Comparison of ENCODE assay signal across 8 cellular contexts in the genomic region with DNA sequence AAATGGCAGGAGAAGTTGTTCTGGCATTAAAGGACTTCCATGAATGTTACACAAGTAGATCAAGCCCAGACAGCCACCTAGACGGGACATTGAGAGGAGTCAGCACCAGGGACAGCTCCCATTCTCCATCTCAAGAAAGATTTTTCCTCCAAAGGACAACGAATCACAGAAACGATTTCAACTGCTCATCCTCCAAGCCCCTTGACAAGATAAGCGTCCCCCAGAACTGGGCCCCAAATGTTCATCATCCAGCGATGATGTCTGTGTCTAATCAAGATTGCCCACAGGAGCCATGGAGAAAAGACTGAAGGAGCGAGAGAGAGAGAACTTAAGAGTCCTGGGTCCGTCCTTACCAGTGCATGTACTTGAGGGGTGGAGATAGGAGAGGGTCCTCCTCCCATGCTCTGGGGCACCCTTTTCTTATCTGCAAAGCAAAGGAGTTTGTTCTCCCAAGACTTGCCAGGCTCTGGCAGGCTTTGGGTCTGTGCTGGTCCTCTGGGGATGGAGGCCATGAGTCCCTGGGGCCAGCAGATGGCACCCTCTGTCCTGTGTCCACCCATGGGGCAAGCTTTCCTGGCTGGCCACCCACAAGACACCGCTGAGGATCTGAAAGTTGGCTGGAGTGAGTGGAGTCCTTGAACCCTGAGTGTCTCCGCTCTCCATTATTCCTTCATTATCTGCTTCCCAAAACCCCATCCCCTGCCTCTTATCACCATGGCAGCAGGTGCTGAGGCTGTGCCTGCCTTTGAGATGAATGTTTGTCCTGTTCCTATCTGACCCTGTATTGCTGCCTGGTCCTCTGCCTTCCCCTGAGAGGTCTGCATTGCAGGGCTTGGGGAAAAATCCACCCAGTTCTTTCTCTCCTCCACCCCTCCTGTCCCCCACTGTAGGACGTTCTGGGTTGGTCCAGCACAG.
A peak's percentile ranks its signal among the peaks of the same experiment; 100 is the strongest.
DNase-seq lines count a peak whose midpoint lies in the region; ATAC-seq, FAIRE-seq and TF ChIP-seq lines count a peak whose summit lies in the region.

No MANE protein-coding gene starts in this region.

- H3K23ac ChIP-seq in mesendoderm (ENCODE audit: low read length), result no peak overlapping the region

- H3K4me3 ChIP-seq in mesendoderm (ENCODE audit: low read length), result no peak overlapping the region

- no peak overlapping the region for H3K18ac ChIP-seq in mesendoderm (ENCODE audit: low read length)

- H3K9ac ChIP-seq in mesendoderm (ENCODE audit: low read length), result no peak overlapping the region

- H3K9me3 Mint-ChIP-seq in activated naive CD8-positive, alpha-beta T cell treated with anti-CD3 and anti-CD28 coated beads, Interleukin-2, amount 50 U/mL, for 24 hours, result no peaks in the 10 kb centered on the region
- no peaks in the 10 kb centered on the region for H3K9me3 Mint-ChIP-seq in activated T-helper 1 cell treated with anti-CD3 and anti-CD28 coated beads, Interleukin-12 subunit alpha, Interleukin-12 subunit beta, Interleukin-2, Interleukin-4 antibody, amounts not matched to agents 30 ng/mL and 10 ng/mL and 1 ng/mL, durations not matched to agents 14 hours and 24 hours and 36 hours

- DNase-seq in D721Med (ENCODE audit: insufficient read length, low spot score) (no peak), HK-2 (ENCODE audit: unreplicated experiment) (peak; percentile 41), amniotic epithelial cell (ENCODE audit: low read depth) (peak; percentile 40), mesendoderm (peak; percentile 70), ureter (ENCODE audit: low spot score) (no peak)
- DNase-seq in activated naive CD8-positive, alpha-beta T cell treated with anti-CD3 and anti-CD28 coated beads, Interleukin-2, amount 50 U/mL, for 24 hours, result no peak
- no peak for DNase-seq in activated T-helper 1 cell treated with anti-CD3 and anti-CD28 coated beads, Interleukin-12 subunit alpha, Interleukin-12 subunit beta, Interleukin-2, Interleukin-4 antibody, amounts not matched to agents 30 ng/mL and 10 ng/mL and 1 ng/mL, durations not matched to agents 14 hours and 24 hours and 36 hours (ENCODE audit: low spot score)

- no peak for FAIRE-seq in D721Med (lab: Jason Lieb, UNC)

- no peak overlapping the region for H2BK120ac ChIP-seq in mesendoderm (ENCODE audit: low read depth, low read length)

- no peak overlapping the region for H4K8ac ChIP-seq in mesendoderm (ENCODE audit: low read depth, low read length)

- intact Hi-C loops in activated T-helper 1 cell treated with anti-CD3 and anti-CD28 coated beads, Interleukin-12 subunit alpha, Interleukin-12 subunit beta, Interleukin-2, Interleukin-4 antibody, amounts not matched to agents 30 ng/mL and 10 ng/mL and 1 ng/mL, durations not matched to agents 14 hours and 24 hours and 36 hours (cut with micrococcal nuclease), result no loop called here

- no peak overlapping the region for H3K27ac Mint-ChIP-seq in activated naive CD8-positive, alpha-beta T cell treated with anti-CD3 and anti-CD28 coated beads, Interleukin-2, amount 50 U/mL, for 24 hours
- no peak overlapping the region for H3K27ac Mint-ChIP-seq in activated T-helper 1 cell treated with anti-CD3 and anti-CD28 coated beads, Interleukin-12 subunit alpha, Interleukin-12 subunit beta, Interleukin-2, Interleukin-4 antibody, amounts not matched to agents 30 ng/mL and 10 ng/mL and 1 ng/mL, durations not matched to agents 14 hours and 24 hours and 36 hours

- no peak for ATAC-seq in activated naive CD8-positive, alpha-beta T cell treated with anti-CD3 and anti-CD28 coated beads, Interleukin-2, amount 50 U/mL, for 24 hours
- ATAC-seq in GM21367 (IDR thresholded peaks at IDR 0.05; ENCODE audit: unreplicated experiment), result no peak

- no peak overlapping the region for H4K5ac ChIP-seq in mesendoderm (ENCODE audit: low read length)

- H3K4ac ChIP-seq in mesendoderm (ENCODE audit: low read depth, low read length), result no peak overlapping the region

- H3K56ac ChIP-seq in mesendoderm (ENCODE audit: low read length), result no peak overlapping the region

- WGBS in mesendoderm (ENCODE audit: extremely low coverage, insufficient coverage, low lambda C conversion rate), result no CpG with 5 or more reads among the region's 10 CpGs

- H3K79me2 ChIP-seq in mesendoderm (ENCODE audit: control insufficient read depth, insufficient read depth, low read length), result no peaks in the 10 kb centered on the region

- no peaks in the 10 kb centered on the region for H3K36me3 Mint-ChIP-seq in activated naive CD8-positive, alpha-beta T cell treated with anti-CD3 and anti-CD28 coated beads, Interleukin-2, amount 50 U/mL, for 24 hours (ENCODE audit: low read depth)
- no peaks in the 10 kb centered on the region for H3K36me3 Mint-ChIP-seq in activated T-helper 1 cell treated with anti-CD3 and anti-CD28 coated beads, Interleukin-12 subunit alpha, Interleukin-12 subunit beta, Interleukin-2, Interleukin-4 antibody, amounts not matched to agents 30 ng/mL and 10 ng/mL and 1 ng/mL, durations not matched to agents 14 hours and 24 hours and 36 hours (ENCODE audit: low read depth)

- peak; percentile 16 for TF ChIP-seq CTCF in D721Med (IDR thresholded peaks at IDR 0.05; ENCODE audit: insufficient read depth, missing control alignments)

- no peak overlapping the region for H3K27ac ChIP-seq in mesendoderm (ENCODE audit: low read depth, low read length)

- no peak overlapping the region for H2BK5ac ChIP-seq in mesendoderm (ENCODE audit: low read length)

- H3K4me2 ChIP-seq in mesendoderm (ENCODE audit: low read length), result no peak overlapping the region

- H3K27me3 ChIP-seq in mesendoderm (ENCODE audit: insufficient read depth, low read length, poor library complexity), result no peaks in the 10 kb centered on the region

- H3K4me3 Mint-ChIP-seq in activated naive CD8-positive, alpha-beta T cell treated with anti-CD3 and anti-CD28 coated beads, Interleukin-2, amount 50 U/mL, for 24 hours, result no peak overlapping the region
- H3K4me3 Mint-ChIP-seq in activated T-helper 1 cell treated with anti-CD3 and anti-CD28 coated beads, Interleukin-12 subunit alpha, Interleukin-12 subunit beta, Interleukin-2, Interleukin-4 antibody, amounts not matched to agents 30 ng/mL and 10 ng/mL and 1 ng/mL, durations not matched to agents 14 hours and 24 hours and 36 hours, result no peak overlapping the region

- H2BK15ac ChIP-seq in mesendoderm (replicated peaks; ENCODE audit: low read depth), result no peak overlapping the region

- H3K4me1 ChIP-seq in mesendoderm (ENCODE audit: control insufficient read depth, low read depth, low read length), result peaks cover 13% of the 10 kb centered on the region

- H3K79me1 ChIP-seq in mesendoderm (ENCODE audit: low read length), result no peaks in the 10 kb centered on the region

- peaks cover 21% of the 10 kb centered on the region for H3K27me3 Mint-ChIP-seq in activated naive CD8-positive, alpha-beta T cell treated with anti-CD3 and anti-CD28 coated beads, Interleukin-2, amount 50 U/mL, for 24 hours
- H3K27me3 Mint-ChIP-seq in activated T-helper 1 cell treated with anti-CD3 and anti-CD28 coated beads, Interleukin-12 subunit alpha, Interleukin-12 subunit beta, Interleukin-2, Interleukin-4 antibody, amounts not matched to agents 30 ng/mL and 10 ng/mL and 1 ng/mL, durations not matched to agents 14 hours and 24 hours and 36 hours (ENCODE audit: insufficient read depth), result peaks cover 2% of the 10 kb centered on the region

- H2AK5ac ChIP-seq in mesendoderm (ENCODE audit: low read length), result no peak overlapping the region

- H3K4me1 Mint-ChIP-seq in activated naive CD8-positive, alpha-beta T cell treated with anti-CD3 and anti-CD28 coated beads, Interleukin-2, amount 50 U/mL, for 24 hours, result no peaks in the 10 kb centered on the region
- H3K4me1 Mint-ChIP-seq in activated T-helper 1 cell treated with anti-CD3 and anti-CD28 coated beads, Interleukin-12 subunit alpha, Interleukin-12 subunit beta, Interleukin-2, Interleukin-4 antibody, amounts not matched to agents 30 ng/mL and 10 ng/mL and 1 ng/mL, durations not matched to agents 14 hours and 24 hours and 36 hours (ENCODE audit: low read depth), result no peaks in the 10 kb centered on the region

- H3K36me3 ChIP-seq in mesendoderm (ENCODE audit: control insufficient read depth, insufficient read depth, low read length), result no peaks in the 10 kb centered on the region

Comparison
In these comparisons a context has a peak if more than half of its experiments do, and no peak if none do; other contexts are left out.
1. DNase-seq: peak in HK-2 (single experiment), amniotic epithelial cell (single experiment) and mesendoderm (single experiment); none in D721Med (single experiment), activated naive CD8-positive, alpha-beta T cell treated with anti-CD3 and anti-CD28 coated beads, Interleukin-2, amount 50 U/mL, for 24 hours (single experiment), activated T-helper 1 cell treated with anti-CD3 and anti-CD28 coated beads, Interleukin-12 subunit alpha, Interleukin-12 subunit beta, Interleukin-2, Interleukin-4 antibody, amounts not matched to agents 30 ng/mL and 10 ng/mL and 1 ng/mL, durations not matched to agents 14 hours and 24 hours and 36 hours (single experiment) and ureter (single experiment).